In genomic region chr1:231827337-231828105, GRCh38 we compare ENCODE assay signal across 13 cellular contexts.
DNase-seq lines count a peak whose midpoint lies in the region; ATAC-seq and TF ChIP-seq lines count a peak whose summit lies in the region.
"Had no signal": no experiment of that assay in that cellular context is flagged by ENCODE, and none has a peak within 500 bp of the region (broad histone marks: within the 10 kb centered on the region; RNA-seq: fewer than 3 reads in every experiment).

No MANE protein-coding gene starts in this region.

- peaks cover 3% of the 10 kb centered on the region for H3K36me3 Mint-ChIP-seq in activated CD4-positive, alpha-beta memory T cell treated with anti-CD3 and anti-CD28 coated beads, Interleukin-2, amount 10 ng/mL, durations not matched to agents 7 days and 5 days (ENCODE audit: low read depth)

- no peaks in the 10 kb centered on the region for H3K4me1 ChIP-seq in transverse colon

- H3K9me3 ChIP-seq in transverse colon = no peaks in the 10 kb centered on the region

- no peak for TF ChIP-seq POLR2A in transverse colon (IDR thresholded peaks at IDR 0.05)

- 48 to 50% methylated on average over 1 to 2 of the region's 2 CpGs for WGBS in transverse colon (ENCODE audit: low coverage in 1 of 2), 2 donors

- no peaks in the 10 kb centered on the region for H3K36me3 ChIP-seq in transverse colon

- no peaks in the 10 kb centered on the region for H3K27me3 ChIP-seq in transverse colon

- no peak overlapping the region for H3K4me3 Mint-ChIP-seq in activated CD4-positive, alpha-beta memory T cell treated with anti-CD3 and anti-CD28 coated beads, Interleukin-2, amount 10 ng/mL, durations not matched to agents 7 days and 5 days
- H3K4me3 Mint-ChIP-seq: naive thymus-derived CD4-positive, alpha-beta T cell had no signal

- CTCF ChIA-PET in RWPE1 (lab: Yijun Ruan, JAX) = no interaction called here
- CTCF ChIA-PET in activated CD4-positive, alpha-beta memory T cell treated with anti-CD3 and anti-CD28 coated beads, Interleukin-2, amount 10 ng/mL, durations not matched to agents 7 days and 5 days (lab: Charles Lee) = no interaction called here

- ATAC-seq in GM21737 (IDR thresholded peaks at IDR 0.05; ENCODE audit: unreplicated experiment) = no peak
- ATAC-seq: activated naive CD4-positive, alpha-beta T cell treated with anti-CD3 and anti-CD28 coated beads, Interleukin-2, amount 50 U/mL, for 72 hours; naive thymus-derived CD4-positive, alpha-beta T cell had no signal

- H3K27ac Mint-ChIP-seq in activated CD4-positive, alpha-beta memory T cell treated with anti-CD3 and anti-CD28 coated beads, Interleukin-2, amount 10 ng/mL, durations not matched to agents 7 days and 5 days = no peak overlapping the region
- H3K27ac Mint-ChIP-seq: activated naive CD4-positive, alpha-beta T cell treated with anti-CD3 and anti-CD28 coated beads, Interleukin-2, amount 50 U/mL, for 72 hours; naive thymus-derived CD4-positive, alpha-beta T cell had no signal

- intact Hi-C loops in transverse colon (cut with DNase I; ENCODE audit: low total_unique reads) = no loop called here

- TF ChIP-seq CTCF in RWPE1 (conservative IDR thresholded peaks at IDR 0.05; ENCODE audit: low read depth) (no peak), transverse colon (IDR thresholded peaks at IDR 0.05) (no peak)

- no peak for TF ChIP-seq EP300 in transverse colon (IDR thresholded peaks at IDR 0.05; ENCODE audit: low read depth)

- H3K4me1 Mint-ChIP-seq in activated CD4-positive, alpha-beta memory T cell treated with anti-CD3 and anti-CD28 coated beads, Interleukin-2, amount 10 ng/mL, durations not matched to agents 7 days and 5 days = no peaks in the 10 kb centered on the region

- DNase-seq in GM04503 (ENCODE audit: low read depth) (peak; percentile 93), RWPE1 (ENCODE audit: low spot score) (peak; percentile 58), fibroblast of peridontal ligament (ENCODE audit: extremely low read depth) (peak; percentile 72), renal cortical epithelial cell (ENCODE audit: low read depth) (peak; percentile 44), activated gamma-delta T cell (lab: John Stamatoyannopoulos, UW) (no peak), transverse colon (no peak)
- DNase-seq in activated CD4-positive, alpha-beta memory T cell treated with anti-CD3 and anti-CD28 coated beads, Interleukin-2, amount 10 ng/mL, durations not matched to agents 7 days and 5 days = no peak
- DNase-seq: activated CD8-positive, alpha-beta memory T cell treated with anti-CD3 and anti-CD28 coated beads for 24 hours; effector CD8-positive, alpha-beta T cell; naive thymus-derived CD4-positive, alpha-beta T cell; NCI-H1417 treated with DMSO at 0.1 percent for 48 hours had no signal

- in situ Hi-C loops in transverse colon (cut with MboI; ENCODE audit: low pct_ligation_motif_present in 1 of 4, low pct_unique_long_range_greater_than_20kb in 1 of 4, low sequenced_read_pairs in 3 of 4) = no loop called here

- POLR2A ChIA-PET in RWPE1 (lab: Yijun Ruan, JAX; ENCODE audit: low non-redundant PET) = no interaction called here
- POLR2A ChIA-PET in activated CD4-positive, alpha-beta memory T cell treated with anti-CD3 and anti-CD28 coated beads, Interleukin-2, amount 10 ng/mL, durations not matched to agents 7 days and 5 days (lab: Charles Lee) = no interaction called here

- H3K9me3 Mint-ChIP-seq in activated CD4-positive, alpha-beta memory T cell treated with anti-CD3 and anti-CD28 coated beads, Interleukin-2, amount 10 ng/mL, durations not matched to agents 7 days and 5 days = no peaks in the 10 kb centered on the region
- H3K9me3 Mint-ChIP-seq: activated naive CD4-positive, alpha-beta T cell treated with anti-CD3 and anti-CD28 coated beads, Interleukin-2, amount 50 U/mL, for 72 hours; naive thymus-derived CD4-positive, alpha-beta T cell had no signal

- no peak overlapping the region for H3K4me3 ChIP-seq in transverse colon

- no peaks in the 10 kb centered on the region for H3K27me3 Mint-ChIP-seq in activated CD4-positive, alpha-beta memory T cell treated with anti-CD3 and anti-CD28 coated beads, Interleukin-2, amount 10 ng/mL, durations not matched to agents 7 days and 5 days
- H3K27me3 Mint-ChIP-seq: naive thymus-derived CD4-positive, alpha-beta T cell had no signal

- H3K27ac ChIP-seq in RWPE1 (peak overlapping the region; percentile 90), transverse colon (no peak overlapping the region)

Comparison
In these comparisons a context has a peak if more than half of its experiments do, and no peak if none do; other contexts are left out.
1. DNase-seq: peak in GM04503 (single experiment), RWPE1 (single experiment), fibroblast of peridontal ligament (single experiment) and renal cortical epithelial cell (single experiment); none in activated CD4-positive, alpha-beta memory T cell treated with anti-CD3 and anti-CD28 coated beads, Interleukin-2, amount 10 ng/mL, durations not matched to agents 7 days and 5 days (single experiment), activated gamma-delta T cell (single experiment) and transverse colon (single experiment).